In genomic region chr2:112024896-112025491, GRCh38 we compare ENCODE assay signal across 19 cellular contexts. TPM values are rescaled to one million over a fixed set of nuclear protein-coding genes. Genes with fewer than 3 reads are reported as not detected.
DNase-seq lines count a peak whose midpoint lies in the region; ATAC-seq and TF ChIP-seq lines count a peak whose summit lies in the region.
"Had no signal": no experiment of that assay in that cellular context is flagged by ENCODE, and none has a peak within 500 bp of the region (broad histone marks: within the 10 kb centered on the region; RNA-seq: fewer than 3 reads in every experiment).

No MANE protein-coding gene starts in this region.

- H3K9ac ChIP-seq in KMS-11 = peak overlapping the region; percentile 61; the same call in 1 of the 2 replicates
- H3K9ac ChIP-seq: BLaER1 had no signal

- H3K36me3 ChIP-seq in KMS-11 (ENCODE audit: insufficient read depth) (no peaks in the 10 kb centered on the region), osteoblast (ENCODE audit: insufficient read depth, low read length) (no peaks in the 10 kb centered on the region)
- H3K36me3 ChIP-seq: BLaER1 had no signal

- H2AFZ ChIP-seq in KMS-11 (ENCODE audit: low read depth) = peak overlapping the region; percentile 51; the same call in 1 of the 2 replicates
- no peak overlapping the region for H2AFZ ChIP-seq in osteoblast (ENCODE audit: low read length)
- H2AFZ ChIP-seq: GM23338 had no signal

- H3K79me2 ChIP-seq in KMS-11 (ENCODE audit: insufficient read depth, low read depth) (no peaks in the 10 kb centered on the region), osteoblast (ENCODE audit: insufficient read depth, low read length) (no peaks in the 10 kb centered on the region)

- ATAC-seq in left lobe of liver = peak; percentile 43
- ATAC-seq in GM21528 (IDR thresholded peaks at IDR 0.05; ENCODE audit: low FRiP score, unreplicated experiment) = no peak
- no peak for ATAC-seq in GM21526 (IDR thresholded peaks at IDR 0.05; ENCODE audit: low FRiP score, unreplicated experiment)
- ATAC-seq: GM23338, HCT116 had no signal

- H3K27me3 ChIP-seq in KMS-11 (ENCODE audit: insufficient read depth, low read depth) = no peaks in the 10 kb centered on the region
- H3K27me3 ChIP-seq in osteoblast (ENCODE audit: insufficient read depth, low read length) = peaks cover 11% of the 10 kb centered on the region
- H3K27me3 ChIP-seq: BLaER1 had no signal

- no peaks in the 10 kb centered on the region for H4K20me1 ChIP-seq in KMS-11 (ENCODE audit: insufficient read depth)
- H4K20me1 ChIP-seq in osteoblast (ENCODE audit: insufficient read depth, low read length) = no peaks in the 10 kb centered on the region
- H4K20me1 ChIP-seq: BLaER1 had no signal

- H3K9me3 ChIP-seq in osteoblast (ENCODE audit: low read depth, low read length) = no peaks in the 10 kb centered on the region
- H3K9me3 ChIP-seq: BLaER1 had no signal

- H3K27ac ChIP-seq in KMS-11 (peak overlapping the region; percentile 88), VCaP (peak overlapping the region; percentile 79; the same call in 1 of the 2 replicates), osteoblast (ENCODE audit: low read depth, low read length) (no peak overlapping the region)
- H3K27ac ChIP-seq: BLaER1, HL-60 had no signal

- H3K4me1 ChIP-seq in KMS-11 (ENCODE audit: low read depth, poor library complexity, severe bottlenecking) (peaks cover 41% of the 10 kb centered on the region), osteoblast (ENCODE audit: insufficient read depth, low read length) (no peaks in the 10 kb centered on the region)
- H3K4me1 ChIP-seq: BLaER1 had no signal

- H3K4me3 ChIP-seq in KMS-11 (IDR thresholded peaks at IDR 0.05; ENCODE audit: insufficient read depth, low read depth, low read length) (no peak overlapping the region), osteoblast (ENCODE audit: insufficient read depth, low read length) (no peak overlapping the region)
- H3K4me3 ChIP-seq: BLaER1, GM23338 had no signal

- DNase-seq in left lobe of liver (ENCODE audit: low spot score) = no peak
- DNase-seq in osteoblast (ENCODE audit: insufficient read length, low spot score, missing footprints) = peak; percentile 3
- no peak for DNase-seq in activated T-cell treated with anti-CD3 and anti-CD28 coated beads for 4 hours
- DNase-seq in globus pallidus (ENCODE audit: low spot score) = no peak
- DNase-seq: 8988T; Calu3; CD4-positive, alpha-beta memory T cell; DMS79 treated with DMSO at 0.1 percent for 48 hours; GF-D8; HFFc6; IMR-90 had no signal

- H3K4me2 ChIP-seq in KMS-11 (peak overlapping the region; percentile 56; the same call in 1 of the 2 replicates), osteoblast (ENCODE audit: insufficient read depth, low read length) (no peak overlapping the region)
- H3K4me2 ChIP-seq: BLaER1, GM23338 had no signal

- TF ChIP-seq CTCF in KMS-11 (conservative IDR thresholded peaks at IDR 0.05; ENCODE audit: low read depth, low read length) (no peak), VCaP (conservative IDR thresholded peaks at IDR 0.05) (no peak), osteoblast (IDR thresholded peaks at IDR 0.05; ENCODE audit: extremely low read depth, low read depth, low read length) (no peak)

RNA-seq across cellular contexts. Expression of gene TMEM87B, which starts 30.1 kb away (rescaled TPM):
- total RNA-seq in left lobe of liver (7.5 TPM), osteoblast (33.7 and 38.9 TPM in 2 replicates)
